34 cellular contexts compared by ENCODE assay signal in the genomic region with DNA sequence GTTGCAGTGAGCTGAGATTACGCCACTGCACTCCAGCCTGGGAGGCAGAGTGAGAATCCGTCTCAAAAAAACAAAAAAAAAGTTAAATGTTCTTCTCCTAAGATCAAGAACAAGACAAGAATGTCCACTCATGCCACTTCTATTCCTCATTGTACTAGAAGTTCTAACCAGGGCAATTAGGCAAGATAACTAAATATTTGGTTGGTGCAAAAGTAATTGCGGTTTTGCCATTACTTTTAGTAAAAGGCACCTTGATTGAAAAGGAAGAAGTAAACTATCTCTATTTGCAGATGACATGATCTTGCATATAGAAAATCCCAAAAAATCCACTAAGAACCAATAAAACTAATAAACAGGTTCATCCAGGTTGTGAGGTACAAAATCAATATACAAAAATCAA. TPM values are rescaled to one million over a fixed set of nuclear protein-coding genes. Genes with fewer than 3 reads are reported as not detected.
"Had no signal": no experiment of that assay in that cellular context is flagged by ENCODE, and none has a peak within 500 bp of the region (broad histone marks: within the 10 kb centered on the region; RNA-seq: fewer than 3 reads in every experiment).

No MANE protein-coding gene starts in this region.

- H3K36me3 ChIP-seq: colonic mucosa, esophagus squamous epithelium, gastrocnemius medialis, heart right ventricle, left lung, lower lobe of right lung had no signal

- ATAC-seq: effector memory CD8-positive, alpha-beta T cell; esophagus mucosa; gastrocnemius medialis; heart right ventricle; left cardiac atrium; left lung; left ventricle myocardium superior; lower lobe of right lung; mucosa of descending colon had no signal

- H3K9me3 ChIP-seq: colonic mucosa, esophagus squamous epithelium, gastrocnemius medialis, heart right ventricle, left lung, lower lobe of right lung, mucosa of descending colon had no signal

- H3K4me1 Mint-ChIP-seq: endodermal cell, naive B cell had no signal

- H3K9me3 Mint-ChIP-seq: dendritic cell treated with granulocyte-macrophage colony-stimulating factor and Interleukin-4, amounts not matched to agents 40 ng/mL and 50 ng/mL, for 4 days; effector memory CD8-positive, alpha-beta T cell had no signal

- FAIRE-seq: endometrium, keratinocyte had no signal

- H3K4me3 ChIP-seq: colonic mucosa, esophagus squamous epithelium, gastrocnemius medialis, heart right ventricle, left lung, lower lobe of right lung, mucosa of descending colon had no signal

- H3K4me3 Mint-ChIP-seq: dendritic cell treated with granulocyte-macrophage colony-stimulating factor and Interleukin-4, amounts not matched to agents 40 ng/mL and 50 ng/mL, for 4 days; effector memory CD8-positive, alpha-beta T cell; endodermal cell; mesothelial cell of epicardium; naive B cell had no signal

- H3K27ac Mint-ChIP-seq: dendritic cell treated with granulocyte-macrophage colony-stimulating factor and Interleukin-4, amounts not matched to agents 40 ng/mL and 50 ng/mL, for 4 days; effector memory CD8-positive, alpha-beta T cell; endodermal cell; mesothelial cell of epicardium; naive B cell had no signal

- H3K27me3 ChIP-seq: colonic mucosa, esophagus squamous epithelium, left lung had no signal

- H3K4me1 ChIP-seq: colonic mucosa, esophagus squamous epithelium, gastrocnemius medialis, heart right ventricle, left lung, lower lobe of right lung had no signal

- DNase-seq: colonic mucosa; cortex of kidney; effector CD8-positive, alpha-beta T cell; effector memory CD8-positive, alpha-beta T cell; endodermal cell; erythroblast; esophagus squamous epithelium; foreskin fibroblast; foreskin melanocyte; gastrocnemius medialis; glutamatergic neuron; head of caudate nucleus; heart right ventricle; hippocampal formation; left cardiac atrium; left lung; left ventricle myocardium superior; lower lobe of right lung; mesenchymal stem cell; mucosa of descending colon; naive B cell had no signal

- H3K27ac ChIP-seq: colonic mucosa, epithelial cell of prostate, esophagus squamous epithelium, gastrocnemius medialis, heart right ventricle, left lung, lower lobe of right lung had no signal

- H3K36me3 Mint-ChIP-seq: mesothelial cell of epicardium, naive B cell had no signal

RNA-seq across cellular contexts. Expression of a gene that starts 24.0 kb away (rescaled TPM):
- total RNA-seq: dermis microvascular lymphatic vessel endothelial cell, esophagus mucosa, gastrocnemius medialis, glomerular endothelial cell, heart right ventricle, left cardiac atrium, left lung, left ventricle myocardium superior, lower leg skin, lower lobe of right lung, lung microvascular endothelial cell, mesenteric fat pad, myocyte had no signal
- polyA plus RNA-seq: heart right ventricle, keratinocyte had no signal

RNA-seq across cellular contexts. Expression of a gene that starts 46.4 kb away (rescaled TPM):
- total RNA-seq: dermis microvascular lymphatic vessel endothelial cell, esophagus mucosa, esophagus squamous epithelium, gastrocnemius medialis, glomerular endothelial cell, kidney epithelial cell, left cardiac atrium, left lung, left ventricle myocardium superior, lower leg skin, lower lobe of right lung, lung microvascular endothelial cell, mesenteric fat pad, mesothelial cell of epicardium, myocyte had no signal
- polyA plus RNA-seq: heart right ventricle, keratinocyte had no signal
